In genomic region chr17:54935487-54935886, GRCh38 we compare ENCODE assay signal across 22 cellular contexts. TPM values are rescaled to one million over a fixed set of nuclear protein-coding genes. Genes with fewer than 3 reads are reported as not detected.
DNase-seq lines count a peak whose midpoint lies in the region; ATAC-seq and TF ChIP-seq lines count a peak whose summit lies in the region.
"Had no signal": no experiment of that assay in that cellular context is flagged by ENCODE, and none has a peak within 500 bp of the region (broad histone marks: within the 10 kb centered on the region; RNA-seq: fewer than 3 reads in every experiment).

No MANE protein-coding gene starts in this region.

- no peaks in the 10 kb centered on the region for H3K27me3 ChIP-seq in HUES6 (ENCODE audit: control insufficient read depth, insufficient read depth, low read length)
- H3K27me3 ChIP-seq in colonic mucosa, result no peaks in the 10 kb centered on the region
- H3K27me3 ChIP-seq in mesendoderm (ENCODE audit: insufficient read depth, low read length, poor library complexity), result no peaks in the 10 kb centered on the region
- no peaks in the 10 kb centered on the region for H3K27me3 ChIP-seq in transverse colon
- H3K27me3 ChIP-seq: BE2C; BLaER1 treated with 17β-estradiol and CSF1 and Interleukin-3, amounts not matched to agents 10 nM and 100 nM had no signal

- TF ChIP-seq POLR2A in transverse colon (IDR thresholded peaks at IDR 0.05), result no peak

- no peak for ATAC-seq in HG03432 (IDR thresholded peaks at IDR 0.05; ENCODE audit: unreplicated experiment)
- ATAC-seq: A549 had no signal

- no peak overlapping the region for H2BK5ac ChIP-seq in mesendoderm (ENCODE audit: low read length)

- H3K18ac ChIP-seq in mesendoderm (ENCODE audit: low read length), result no peak overlapping the region

- H3K9me3 ChIP-seq in HUES6 (ENCODE audit: control insufficient read depth, insufficient read depth, low read depth, low read length) (no peaks in the 10 kb centered on the region), colonic mucosa (no peaks in the 10 kb centered on the region), transverse colon (no peaks in the 10 kb centered on the region)
- H3K9me3 ChIP-seq: A549; BE2C; BLaER1 treated with 17β-estradiol and CSF1 and Interleukin-3, amounts not matched to agents 10 nM and 100 nM had no signal

- no peak overlapping the region for H3K4ac ChIP-seq in mesendoderm (ENCODE audit: low read depth, low read length)

- no peak overlapping the region for H3K9ac ChIP-seq in HUES6 (ENCODE audit: low read length)
- no peak overlapping the region for H3K9ac ChIP-seq in colonic mucosa (ENCODE audit: low read depth in 2 of 2, low read length in 2 of 2)
- H3K9ac ChIP-seq in mesendoderm (ENCODE audit: low read length), result no peak overlapping the region
- H3K9ac ChIP-seq: BLaER1 treated with 17β-estradiol and CSF1 and Interleukin-3, amounts not matched to agents 10 nM and 100 nM; GM23248 had no signal

- no peak overlapping the region for H3K4me3 Mint-ChIP-seq in type B pancreatic cell
- H3K4me3 Mint-ChIP-seq: CD14-positive monocyte; CD4-positive, alpha-beta T cell; CD8-positive, alpha-beta memory T cell had no signal

- no peaks in the 10 kb centered on the region for H3K9me3 Mint-ChIP-seq in type B pancreatic cell
- H3K9me3 Mint-ChIP-seq: CD14-positive monocyte; CD4-positive, alpha-beta T cell had no signal

- no peak overlapping the region for H2AK5ac ChIP-seq in mesendoderm (ENCODE audit: low read length)

- H3K4me1 Mint-ChIP-seq in type B pancreatic cell (ENCODE audit: unreplicated experiment), result peaks cover 4% of the 10 kb centered on the region
- H3K4me1 Mint-ChIP-seq: CD14-positive monocyte; CD8-positive, alpha-beta memory T cell had no signal

- H3K4me3 ChIP-seq in HUES6 (ENCODE audit: low read depth, low read length) (no peak overlapping the region), colonic mucosa (no peak overlapping the region), mesendoderm (ENCODE audit: low read length) (no peak overlapping the region), transverse colon (no peak overlapping the region)
- H3K4me3 ChIP-seq: A549; BLaER1 treated with 17β-estradiol and CSF1 and Interleukin-3, amounts not matched to agents 10 nM and 100 nM; GM23248 had no signal

- no peak for TF ChIP-seq EP300 in transverse colon (IDR thresholded peaks at IDR 0.05; ENCODE audit: low read depth)

- no peak for TF ChIP-seq CTCF in colonic mucosa (IDR thresholded peaks at IDR 0.05)
- no peak for TF ChIP-seq CTCF in transverse colon (IDR thresholded peaks at IDR 0.05)
- no peak for TF ChIP-seq CTCF in type B pancreatic cell (conservative IDR thresholded peaks at IDR 0.05)

- intact Hi-C loops in colonic mucosa (cut with DNase I) (no loop called here), transverse colon (cut with DNase I; ENCODE audit: low total_unique reads) (no loop called here)

- peaks cover 16% of the 10 kb centered on the region; the same call in 1 of the 2 replicates for H3K4me1 ChIP-seq in HUES6 (ENCODE audit: control insufficient read depth, insufficient read depth, low read length)
- H3K4me1 ChIP-seq in colonic mucosa, result no peaks in the 10 kb centered on the region
- peaks cover 2% of the 10 kb centered on the region for H3K4me1 ChIP-seq in mesendoderm (ENCODE audit: control insufficient read depth, low read depth, low read length)
- peaks cover 0 to 20% (median 7%) of the 10 kb centered on the region in 4 donors for H3K4me1 ChIP-seq in transverse colon
- H3K4me1 ChIP-seq: A549; BE2C; BLaER1 treated with 17β-estradiol and CSF1 and Interleukin-3, amounts not matched to agents 10 nM and 100 nM had no signal

- H4K8ac ChIP-seq in mesendoderm (ENCODE audit: low read depth, low read length), result no peak overlapping the region

- no peak overlapping the region for H3K56ac ChIP-seq in mesendoderm (ENCODE audit: low read length)

- H3K36me3 ChIP-seq in HUES6 (ENCODE audit: control insufficient read depth, insufficient read depth, low read length) (peaks cover 86% of the 10 kb centered on the region), colonic mucosa (no peaks in the 10 kb centered on the region), mesendoderm (ENCODE audit: control insufficient read depth, insufficient read depth, low read length) (no peaks in the 10 kb centered on the region), transverse colon (peaks cover 0 to 4% (median 0%) of the 10 kb centered on the region in 4 donors)
- H3K36me3 ChIP-seq: BE2C; BLaER1 treated with 17β-estradiol and CSF1 and Interleukin-3, amounts not matched to agents 10 nM and 100 nM had no signal

- in situ Hi-C loops in transverse colon (cut with MboI; ENCODE audit: low pct_ligation_motif_present in 1 of 4, low pct_unique_long_range_greater_than_20kb in 1 of 4, low sequenced_read_pairs in 3 of 4), result no loop called here

- H2BK120ac ChIP-seq in mesendoderm (ENCODE audit: low read depth, low read length), result no peak overlapping the region

- DNase-seq in colonic mucosa, result peak; percentile 22
- DNase-seq in mesendoderm, result peak; percentile 18
- no peak for DNase-seq in transverse colon
- no peak for DNase-seq in type B pancreatic cell (ENCODE audit: extremely low spot score, unreplicated experiment)
- DNase-seq in NCI-H1436 treated with DMSO at 0.1 percent for 48 hours (lab: John Stamatoyannopoulos, UW), result no peak
- DNase-seq: 8988T; ACHN; AML-193; BE2C; Calu3; CD4-positive, alpha-beta T cell; CD8-positive, alpha-beta memory T cell; DMS53; DMS79 treated with DMSO at 0.1 percent for 48 hours; GM23248; H7; HCEC 1CT had no signal

- H3K27me3 Mint-ChIP-seq in type B pancreatic cell, result no peaks in the 10 kb centered on the region

- no peak overlapping the region for H4K5ac ChIP-seq in mesendoderm (ENCODE audit: low read length)

- no CpG with 5 or more reads among the region's 5 CpGs for WGBS in mesendoderm (ENCODE audit: extremely low coverage, insufficient coverage, low lambda C conversion rate)
- WGBS in transverse colon (ENCODE audit: low coverage in 1 of 2), 2 donors, result 73 to 77% methylated on average over 4 to 5 of the region's 5 CpGs

- no peaks in the 10 kb centered on the region for H3K79me1 ChIP-seq in mesendoderm (ENCODE audit: low read length)

- no peaks in the 10 kb centered on the region for H3K79me2 ChIP-seq in mesendoderm (ENCODE audit: control insufficient read depth, insufficient read depth, low read length)

- H3K4me2 ChIP-seq in mesendoderm (ENCODE audit: low read length), result no peak overlapping the region
- H3K4me2 ChIP-seq: A549; BLaER1 treated with 17β-estradiol and CSF1 and Interleukin-3, amounts not matched to agents 10 nM and 100 nM had no signal

- H3K27ac ChIP-seq in HUES6 (ENCODE audit: low read depth, low read length), result peak overlapping the region; percentile 70; the same call in 1 of the 2 replicates
- no peak overlapping the region for H3K27ac ChIP-seq in colonic mucosa
- H3K27ac ChIP-seq in mesendoderm (ENCODE audit: low read depth, low read length), result no peak overlapping the region
- peak overlapping the region; percentile 8 to 62 (median 52) for H3K27ac ChIP-seq in transverse colon
- H3K27ac ChIP-seq: A549; BLaER1 treated with 17β-estradiol and CSF1 and Interleukin-3, amounts not matched to agents 10 nM and 100 nM; GM23248 had no signal

- no peak overlapping the region for H3K27ac Mint-ChIP-seq in type B pancreatic cell
- H3K27ac Mint-ChIP-seq: CD4-positive, alpha-beta T cell; CD8-positive, alpha-beta memory T cell had no signal

- peaks cover 26% of the 10 kb centered on the region for H3K36me3 Mint-ChIP-seq in type B pancreatic cell
- H3K36me3 Mint-ChIP-seq: CD14-positive monocyte; CD8-positive, alpha-beta memory T cell had no signal

- no peak overlapping the region for H2BK15ac ChIP-seq in mesendoderm (replicated peaks; ENCODE audit: low read depth)

- no peak overlapping the region for H3K23ac ChIP-seq in mesendoderm (ENCODE audit: low read length)

RNA-seq across cellular contexts. Expression of gene COX11, which starts 33.0 kb away (rescaled TPM):
- 10 to 100 TPM; 58.3 to 70.5 TPM for total RNA-seq in colonic mucosa
- 57.7 TPM for polyA plus RNA-seq in mesendoderm (2013, experiment 1 of 2)
- 58.5 TPM for polyA plus RNA-seq in mesendoderm (2013, experiment 2 of 2)
- total RNA-seq in transverse colon, result 10 to 100 TPM; 19.3 to 63.4 (median 37.5) TPM
- 53.6 and 79.8 TPM in 2 replicates for total RNA-seq in type B pancreatic cell (ENCODE audit: low replicate concordance)

RNA-seq across cellular contexts. Expression of gene STXBP4, which starts 33.1 kb away (rescaled TPM):
- total RNA-seq in colonic mucosa, result 1 to 10 TPM; 6.2 to 6.6 TPM
- polyA plus RNA-seq in mesendoderm (2013, experiment 1 of 2), result 9.0 TPM
- 9.6 TPM for polyA plus RNA-seq in mesendoderm (2013, experiment 2 of 2)
- 10 to 100 TPM in 1 of 4 donors, 1 to 10 TPM in 3; 1.4 to 16.2 (median 4.4) TPM for total RNA-seq in transverse colon
- total RNA-seq in type B pancreatic cell (ENCODE audit: low replicate concordance), result 14.6 and 23.7 TPM in 2 replicates

RNA-seq across cellular contexts. Expression of gene TOM1L1, which starts 34.8 kb away (rescaled TPM):
- total RNA-seq in colonic mucosa, result 10 to 100 TPM; 56.7 to 67.3 TPM
- 28.3 TPM for polyA plus RNA-seq in mesendoderm (2013, experiment 1 of 2)
- polyA plus RNA-seq in mesendoderm (2013, experiment 2 of 2), result 31.0 TPM
- 100 to 1,000 TPM in 1 of 4 donors, 10 to 100 TPM in 2, 1 to 10 TPM in 1; 7.1 to 103 (median 55.4) TPM for total RNA-seq in transverse colon
- 46.7 and 48.7 TPM in 2 replicates for total RNA-seq in type B pancreatic cell (ENCODE audit: low replicate concordance)
- total RNA-seq: CD4-positive, alpha-beta T cell had no signal
- polyA plus RNA-seq: CD14-positive monocyte; CD8-positive, alpha-beta memory T cell had no signal

Comparison
In these comparisons a context has a peak if more than half of its experiments do, and no peak if none do; other contexts are left out.
1. H3K27ac ChIP-seq: peak in HUES6 (single experiment) and transverse colon (4 of 4); none in colonic mucosa (single experiment) and mesendoderm (single experiment).
2. DNase-seq: peak in colonic mucosa (single experiment) and mesendoderm (single experiment); none in transverse colon (single experiment), type B pancreatic cell (single experiment) and NCI-H1436 treated with DMSO at 0.1 percent for 48 hours (single experiment).